In genomic region chr6:33292996-33293682, GRCh38 we compare ENCODE assay signal across 13 cellular contexts.
"Had no signal": no experiment of that assay in that cellular context is flagged by ENCODE, and none has a peak within 500 bp of the region (broad histone marks: within the 10 kb centered on the region; RNA-seq: fewer than 3 reads in every experiment).

No MANE protein-coding gene starts in this region.

- H3K4me3 Mint-ChIP-seq: effector memory CD8-positive, alpha-beta T cell had no signal

- H3K27ac Mint-ChIP-seq: effector memory CD8-positive, alpha-beta T cell had no signal

- DNase-seq: activated gamma-delta T cell treated with Interleukin-2 at 50 U/mL for 16 hours; activated T-cell treated with anti-CD3 and anti-CD28 coated beads, Interleukin-2, amount 50 U/mL, for 48 hours; dermis blood vessel endothelial cell; effector memory CD8-positive, alpha-beta T cell; heart right ventricle; left colon; lower lobe of right lung; stimulated activated CD4-positive, alpha-beta T cell treated with anti-CD3 and anti-CD28 coated beads, Interleukin-12 subunit alpha, Interleukin-12 subunit beta, amount 100 ng/mL, for 4 hours; stimulated activated CD4-positive, alpha-beta T cell treated with anti-CD3 and anti-CD28 coated beads, Interleukin-2, amount 100 ng/mL, for 24 hours; T-helper 9 cell had no signal

- H3K9me3 Mint-ChIP-seq: effector memory CD8-positive, alpha-beta T cell had no signal

- H3K27me3 ChIP-seq: heart right ventricle, pancreas had no signal

- H3K27me3 Mint-ChIP-seq: effector memory CD8-positive, alpha-beta T cell had no signal

- H3K9me3 ChIP-seq: heart right ventricle, lower lobe of right lung, pancreas, thoracic aorta had no signal

- H3K4me3 ChIP-seq: heart right ventricle, lower lobe of right lung, pancreas, thoracic aorta had no signal

- ATAC-seq: activated CD4-positive, CD25-positive, alpha-beta regulatory T cell treated with anti-CD3 and anti-CD28 coated beads, Interleukin-2, amount 50 U/mL, for 24 hours; effector memory CD8-positive, alpha-beta T cell; heart right ventricle; left colon; lower lobe of right lung; pancreas had no signal
